Comparison of ENCODE assay signal across 1 cellular context in genomic region chr9:2631263-2631662, GRCh38.
TF ChIP-seq lines count a peak whose summit lies in the region.

No MANE protein-coding gene starts in this region.

TF ChIP-seq in SK-N-SH, 30 proteins besides CTCF, POLR2A, EP300 and RAD21 (continued from another document):
- TF ChIP-seq USF1 (IDR thresholded peaks at IDR 0.05; ENCODE audit: borderline replicate concordance, low read depth) (no peak), EZH2phosphoT487 (IDR thresholded peaks at IDR 0.05; ENCODE audit: borderline replicate concordance, low read depth) (no peak), RXRA (IDR thresholded peaks at IDR 0.05; ENCODE audit: borderline replicate concordance, low read depth) (no peak), JUND (IDR thresholded peaks at IDR 0.05) (no peak), NFIC (IDR thresholded peaks at IDR 0.05; ENCODE audit: borderline replicate concordance) (no peak), MAX (IDR thresholded peaks at IDR 0.05; ENCODE audit: low read depth) (no peak), IRF3 (IDR thresholded peaks at IDR 0.05; ENCODE audit: low read depth, low read length) (no peak), RCOR1 (IDR thresholded peaks at IDR 0.05; ENCODE audit: low read length) (no peak), YY1 (IDR thresholded peaks at IDR 0.05; ENCODE audit: low read depth) (no peak)
